In genomic region chr4:174763454-174764104, GRCh38 we compare ENCODE assay signal across 8 cellular contexts.
DNase-seq lines count a peak whose midpoint lies in the region; ATAC-seq lines count a peak whose summit lies in the region.

No MANE protein-coding gene starts in this region.

- no peak overlapping the region for H3K4me3 Mint-ChIP-seq in naive thymus-derived CD8-positive, alpha-beta T cell
- H3K4me3 Mint-ChIP-seq in activated CD4-positive, alpha-beta memory T cell treated with anti-CD3 and anti-CD28 coated beads for 36 hours = no peak overlapping the region
- no peak overlapping the region for H3K4me3 Mint-ChIP-seq in activated naive CD4-positive, alpha-beta T cell treated with anti-CD3 and anti-CD28 coated beads for 36 hours

- H3K9me3 Mint-ChIP-seq in naive thymus-derived CD8-positive, alpha-beta T cell = no peaks in the 10 kb centered on the region
- no peaks in the 10 kb centered on the region for H3K9me3 Mint-ChIP-seq in activated CD4-positive, alpha-beta memory T cell treated with anti-CD3 and anti-CD28 coated beads for 36 hours
- H3K9me3 Mint-ChIP-seq in activated naive CD4-positive, alpha-beta T cell treated with anti-CD3 and anti-CD28 coated beads for 36 hours = no peaks in the 10 kb centered on the region

- POLR2A ChIA-PET in naive thymus-derived CD8-positive, alpha-beta T cell (lab: Charles Lee) = no interaction called here
- POLR2A ChIA-PET in activated CD4-positive, alpha-beta memory T cell treated with anti-CD3 and anti-CD28 coated beads for 36 hours (lab: Charles Lee) = no interaction called here

- intact Hi-C loops in activated CD4-positive, alpha-beta memory T cell treated with anti-CD3 and anti-CD28 coated beads for 36 hours (cut with micrococcal nuclease) = loop anchor here (2.0 kb wide), 1 partner anchor 773 kb away; no protein-coding TSS in a partner anchor
- intact Hi-C loops in activated naive CD4-positive, alpha-beta T cell treated with anti-CD3 and anti-CD28 coated beads for 36 hours (cut with micrococcal nuclease) = loop anchor here (2.0 to 5.0 kb wide), 2 partner anchors 773 to 1129 kb away; no protein-coding TSS in a partner anchor
- intact Hi-C loops in sciatic nerve (cut with DNase I) = no loop called here

- ATAC-seq in GM18867 (IDR thresholded peaks at IDR 0.05; ENCODE audit: unreplicated experiment) = peak; percentile 70
- peak; percentile 82 for ATAC-seq in HG03469 (IDR thresholded peaks at IDR 0.05; ENCODE audit: unreplicated experiment)
- no peak for ATAC-seq in naive thymus-derived CD8-positive, alpha-beta T cell
- no peak for ATAC-seq in sciatic nerve

- CTCF ChIA-PET in activated CD4-positive, alpha-beta memory T cell treated with anti-CD3 and anti-CD28 coated beads for 36 hours (lab: Charles Lee) = interaction anchor here (1.2 to 2.2 kb wide), 2 partner anchors 10 to 23 kb away, joined by 3 to 6 read pairs; no protein-coding TSS in a partner anchor
- CTCF ChIA-PET in activated naive CD4-positive, alpha-beta T cell treated with anti-CD3 and anti-CD28 coated beads for 36 hours (lab: Charles Lee) = interaction anchor here (0.7 to 2.7 kb wide), 6 partner anchors 9 to 1551 kb away, joined by 3 to 7 read pairs (median 4); no protein-coding TSS in a partner anchor

- no peaks in the 10 kb centered on the region for H3K36me3 Mint-ChIP-seq in naive thymus-derived CD8-positive, alpha-beta T cell
- no peaks in the 10 kb centered on the region for H3K36me3 Mint-ChIP-seq in activated CD4-positive, alpha-beta memory T cell treated with anti-CD3 and anti-CD28 coated beads for 36 hours
- H3K36me3 Mint-ChIP-seq in activated naive CD4-positive, alpha-beta T cell treated with anti-CD3 and anti-CD28 coated beads for 36 hours (ENCODE audit: low read depth) = no peaks in the 10 kb centered on the region

- peaks cover 0 to 9% (median 0%) of the 10 kb centered on the region in 5 donors for H3K27me3 Mint-ChIP-seq in naive thymus-derived CD8-positive, alpha-beta T cell
- H3K27me3 Mint-ChIP-seq in activated CD4-positive, alpha-beta memory T cell treated with anti-CD3 and anti-CD28 coated beads for 36 hours = no peaks in the 10 kb centered on the region
- no peaks in the 10 kb centered on the region for H3K27me3 Mint-ChIP-seq in activated naive CD4-positive, alpha-beta T cell treated with anti-CD3 and anti-CD28 coated beads for 36 hours (ENCODE audit: low read depth)

- no peaks in the 10 kb centered on the region for H3K4me1 Mint-ChIP-seq in naive thymus-derived CD8-positive, alpha-beta T cell
- no peaks in the 10 kb centered on the region for H3K4me1 Mint-ChIP-seq in activated CD4-positive, alpha-beta memory T cell treated with anti-CD3 and anti-CD28 coated beads for 36 hours (ENCODE audit: low read depth)
- H3K4me1 Mint-ChIP-seq in activated naive CD4-positive, alpha-beta T cell treated with anti-CD3 and anti-CD28 coated beads for 36 hours (ENCODE audit: low read depth) = no peaks in the 10 kb centered on the region

- H3K27ac Mint-ChIP-seq in naive thymus-derived CD8-positive, alpha-beta T cell = no peak overlapping the region
- no peak overlapping the region for H3K27ac Mint-ChIP-seq in activated CD4-positive, alpha-beta memory T cell treated with anti-CD3 and anti-CD28 coated beads for 36 hours
- H3K27ac Mint-ChIP-seq in activated naive CD4-positive, alpha-beta T cell treated with anti-CD3 and anti-CD28 coated beads for 36 hours = no peak overlapping the region

- peak; percentile 6 for DNase-seq in HCEC 1CT
- peak; percentile 72 for DNase-seq in kidney glomerular epithelial cell (lab: John Stamatoyannopoulos, UW)
- DNase-seq in naive thymus-derived CD8-positive, alpha-beta T cell = no peak
- no peak for DNase-seq in activated CD4-positive, alpha-beta memory T cell treated with anti-CD3 and anti-CD28 coated beads for 36 hours
- no peak for DNase-seq in activated naive CD4-positive, alpha-beta T cell treated with anti-CD3 and anti-CD28 coated beads for 36 hours
- DNase-seq in sciatic nerve (ENCODE audit: low spot score) = no peak

Comparison
In these comparisons a context has a peak if more than half of its experiments do, and no peak if none do; other contexts are left out.
1. ATAC-seq: peak in GM18867 (single experiment) and HG03469 (single experiment); none in naive thymus-derived CD8-positive, alpha-beta T cell (0 of 2) and sciatic nerve (single experiment).
2. DNase-seq: peak in HCEC 1CT (single experiment) and kidney glomerular epithelial cell (single experiment); none in naive thymus-derived CD8-positive, alpha-beta T cell (0 of 10), activated CD4-positive, alpha-beta memory T cell treated with anti-CD3 and anti-CD28 coated beads for 36 hours (single experiment), activated naive CD4-positive, alpha-beta T cell treated with anti-CD3 and anti-CD28 coated beads for 36 hours (single experiment) and sciatic nerve (single experiment).